Comparison of ENCODE assay signal across 1 cellular context in the genomic region with DNA sequence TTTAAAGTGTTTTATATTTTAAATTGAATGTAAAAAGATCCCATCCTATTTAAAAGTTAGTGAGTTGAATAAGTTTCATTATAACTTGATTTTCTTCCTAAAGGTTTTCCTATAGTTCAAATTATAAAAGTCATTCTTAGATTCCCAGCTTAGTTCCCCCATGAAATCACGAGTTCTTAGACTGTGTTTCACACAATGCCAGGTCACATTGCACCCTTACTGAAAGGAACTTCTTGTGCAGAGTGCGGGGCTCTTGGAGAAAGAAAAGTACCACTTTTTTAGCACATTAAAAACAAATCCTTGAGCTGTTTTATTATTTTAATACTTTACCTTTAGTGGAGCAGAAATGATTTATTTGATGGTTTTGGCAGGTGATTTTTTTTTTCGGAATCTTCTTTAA.
TF ChIP-seq lines count a peak whose summit lies in the region.

No MANE protein-coding gene starts in this region.

TF ChIP-seq in SK-N-SH treated with all-trans-retinoic acid at 6 μM for 48 hours, 23 proteins besides CTCF, POLR2A, EP300 and RAD21 (continued from another document):
- TF ChIP-seq, protein P1, sequence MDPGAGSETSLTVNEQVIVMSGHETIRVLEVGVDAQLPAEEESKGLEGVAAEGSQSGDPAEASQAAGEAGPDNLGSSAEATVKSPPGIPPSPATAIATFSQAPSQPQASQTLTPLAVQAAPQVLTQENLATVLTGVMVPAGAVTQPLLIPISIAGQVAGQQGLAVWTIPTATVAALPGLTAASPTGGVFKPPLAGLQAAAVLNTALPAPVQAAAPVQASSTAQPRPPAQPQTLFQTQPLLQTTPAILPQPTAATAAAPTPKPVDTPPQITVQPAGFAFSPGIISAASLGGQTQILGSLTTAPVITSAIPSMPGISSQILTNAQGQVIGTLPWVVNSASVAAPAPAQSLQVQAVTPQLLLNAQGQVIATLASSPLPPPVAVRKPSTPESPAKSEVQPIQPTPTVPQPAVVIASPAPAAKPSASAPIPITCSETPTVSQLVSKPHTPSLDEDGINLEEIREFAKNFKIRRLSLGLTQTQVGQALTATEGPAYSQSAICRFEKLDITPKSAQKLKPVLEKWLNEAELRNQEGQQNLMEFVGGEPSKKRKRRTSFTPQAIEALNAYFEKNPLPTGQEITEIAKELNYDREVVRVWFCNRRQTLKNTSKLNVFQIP (CRISPR knock-in tag; IDR thresholded peaks at IDR 0.05; ENCODE audit: borderline replicate concordance, low read depth), result no peak
- TF ChIP-seq ZNF70 (CRISPR knock-in tag; IDR thresholded peaks at IDR 0.05), result no peak
TF ChIP-seq in SK-N-SH treated with all-trans-retinoic acid at 6 μM for 48 hours: peak in this region for 0.
